Comparison of ENCODE assay signal across 9 cellular contexts in the genomic region with DNA sequence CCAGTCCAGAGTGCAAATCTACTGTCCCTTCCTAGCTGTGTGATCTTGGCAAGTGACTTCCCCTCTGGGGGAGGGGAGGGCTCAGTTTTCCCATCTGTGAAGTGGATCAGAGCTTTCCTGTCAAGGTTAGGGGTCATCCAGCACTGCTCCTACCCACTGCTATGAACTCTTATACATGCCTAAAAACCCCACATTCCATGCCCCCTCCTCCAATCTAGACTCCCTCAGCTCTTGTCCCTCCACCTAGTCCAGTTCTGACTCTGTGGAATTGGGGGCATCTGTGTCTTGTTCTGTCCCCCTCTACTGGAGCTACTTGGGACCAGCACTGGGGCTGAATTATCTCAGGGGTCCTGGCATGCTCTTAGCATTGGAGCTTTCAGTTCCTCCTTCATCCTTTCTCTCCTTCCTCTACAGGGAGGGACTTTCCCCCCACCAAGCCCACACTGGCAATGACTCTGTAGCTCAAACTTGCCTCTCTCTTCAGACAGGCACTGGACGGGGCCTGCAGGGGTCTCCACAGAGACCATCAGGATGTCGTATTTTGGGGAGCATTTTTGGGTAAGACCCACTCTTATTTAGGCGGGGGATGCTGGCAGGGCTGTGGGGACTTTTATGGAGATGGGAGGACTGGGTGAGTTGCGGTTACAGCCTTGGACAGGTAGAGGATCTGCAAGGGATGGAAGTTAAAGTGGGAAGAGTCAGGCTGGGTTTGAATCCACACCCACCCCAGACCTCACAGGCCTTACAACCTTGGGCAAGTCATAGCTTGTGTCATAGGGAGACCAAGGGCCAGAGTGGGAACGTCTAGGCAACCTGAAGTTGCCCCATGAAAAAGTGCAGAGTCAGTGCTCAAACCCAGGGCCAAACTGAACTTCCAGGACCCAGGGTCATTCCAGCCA. TPM values are rescaled to one million over a fixed set of nuclear protein-coding genes. Genes with fewer than 3 reads are reported as not detected.
A peak's percentile ranks its signal among the peaks of the same experiment; 100 is the strongest.
DNase-seq lines count a peak whose midpoint lies in the region; ATAC-seq and TF ChIP-seq lines count a peak whose summit lies in the region.
"Had no signal": no experiment of that assay in that cellular context is flagged by ENCODE, and none has a peak within 500 bp of the region (broad histone marks: within the 10 kb centered on the region; RNA-seq: fewer than 3 reads in every experiment).

No MANE protein-coding gene starts in this region.

- peaks cover 32% of the 10 kb centered on the region for H3K4me1 Mint-ChIP-seq in T-helper 1 cell treated with Interleukin-12 subunit alpha and Interleukin-12 subunit beta and Interleukin-4 antibody, amounts not matched to agents 30 μg/mL and 1 μg/mL, for 36 hours (ENCODE audit: low read depth)
- peaks cover 39 to 61% (median 43%) of the 10 kb centered on the region in 3 donors for H3K4me1 Mint-ChIP-seq in T-cell

- peak overlapping the region; percentile 54 for H3K27ac ChIP-seq in neutrophil

- ATAC-seq in HG02938 (IDR thresholded peaks at IDR 0.05; ENCODE audit: unreplicated experiment) (peak; percentile 44), T-cell (replicated peaks in 1 of 4) (no peak)

- CTCF ChIA-PET in T-cell (lab: Charles Lee): interaction anchor here (0.5 to 0.6 kb wide), 2 partner anchors 43 to 426 kb away, joined by 3 to 6 read pairs; no protein-coding TSS in a partner anchor

- peaks cover 34% of the 10 kb centered on the region for H3K36me3 Mint-ChIP-seq in T-helper 1 cell treated with Interleukin-12 subunit alpha and Interleukin-12 subunit beta and Interleukin-4 antibody, amounts not matched to agents 30 μg/mL and 1 μg/mL, for 36 hours (ENCODE audit: low read depth)
- peaks cover 24% of the 10 kb centered on the region for H3K36me3 Mint-ChIP-seq in T-cell

- H3K4me3 ChIP-seq in neutrophil (ENCODE audit: low read depth in 1 of 2, low read length in 1 of 2): no peak overlapping the region

- H3K27ac Mint-ChIP-seq in T-helper 1 cell treated with Interleukin-12 subunit alpha and Interleukin-12 subunit beta and Interleukin-4 antibody, amounts not matched to agents 30 μg/mL and 1 μg/mL, for 36 hours: peak overlapping the region; percentile 73
- peak overlapping the region; percentile 81 for H3K27ac Mint-ChIP-seq in T-cell

- H3K4me3 Mint-ChIP-seq in T-helper 1 cell treated with Interleukin-12 subunit alpha and Interleukin-12 subunit beta and Interleukin-4 antibody, amounts not matched to agents 30 μg/mL and 1 μg/mL, for 36 hours: peak overlapping the region; percentile 15
- H3K4me3 Mint-ChIP-seq in T-cell: peak overlapping the region in 1 of 3 donors; percentile 39

- no peaks in the 10 kb centered on the region for H3K27me3 ChIP-seq in neutrophil

- TF ChIP-seq CTCF in neutrophil (IDR thresholded peaks at IDR 0.05): no peak

- H3K9me3 ChIP-seq in neutrophil: no peaks in the 10 kb centered on the region

- H3K27me3 Mint-ChIP-seq in T-helper 1 cell treated with Interleukin-12 subunit alpha and Interleukin-12 subunit beta and Interleukin-4 antibody, amounts not matched to agents 30 μg/mL and 1 μg/mL, for 36 hours (ENCODE audit: low read depth): no peaks in the 10 kb centered on the region
- no peaks in the 10 kb centered on the region for H3K27me3 Mint-ChIP-seq in T-cell

- no peaks in the 10 kb centered on the region for H3K9me3 Mint-ChIP-seq in T-helper 1 cell treated with Interleukin-12 subunit alpha and Interleukin-12 subunit beta and Interleukin-4 antibody, amounts not matched to agents 30 μg/mL and 1 μg/mL, for 36 hours
- H3K9me3 Mint-ChIP-seq in T-cell: no peaks in the 10 kb centered on the region

- peaks cover 36 to 43% of the 10 kb centered on the region in 2 experiments for H3K4me1 ChIP-seq in neutrophil (ENCODE audit: control insufficient read depth in 1 of 2, insufficient read depth in 1 of 2, low read depth in 1 of 2, low read length in 1 of 2)

- no peak for DNase-seq in T-helper 1 cell
- DNase-seq in T-cell: no peak
- DNase-seq in putamen (ENCODE audit: low spot score): no peak
- DNase-seq in COR-L47 (lab: John Stamatoyannopoulos, UW): no peak
- no peak for DNase-seq in NCI-H1436 treated with DMSO at 0.1 percent for 48 hours (lab: John Stamatoyannopoulos, UW)
- DNase-seq: stimulated activated CD4-positive, alpha-beta T cell treated with anti-CD3 and anti-CD28 coated beads, Interleukin-4, amount 100 ng/mL, for 1 hour had no signal

- H3K36me3 ChIP-seq in neutrophil: peaks cover 49% of the 10 kb centered on the region

- POLR2A ChIA-PET in T-cell (lab: Charles Lee): no interaction called here

RNA-seq across cellular contexts. Expression of gene FCHO1, which starts 3.6 kb away (rescaled TPM):
- total RNA-seq in T-cell: 100 to 1,000 TPM in 3 of 5 donors, 10 to 100 TPM in 2; 63.0 to 129 (median 118) TPM

RNA-seq across cellular contexts. Expression of gene MAP1S, which starts 35.6 kb away (rescaled TPM):
- 10 to 100 TPM; 32.8 to 78.5 (median 66.0) TPM for total RNA-seq in T-cell

RNA-seq across cellular contexts. Expression of gene B3GNT3, which starts 40.1 kb away (rescaled TPM):
- total RNA-seq in T-cell: 1 to 10 TPM in 1 of 5 donors, under 1 TPM in 4; 0.12 to 1.2 (median 0.79) TPM
